In the genomic region with DNA sequence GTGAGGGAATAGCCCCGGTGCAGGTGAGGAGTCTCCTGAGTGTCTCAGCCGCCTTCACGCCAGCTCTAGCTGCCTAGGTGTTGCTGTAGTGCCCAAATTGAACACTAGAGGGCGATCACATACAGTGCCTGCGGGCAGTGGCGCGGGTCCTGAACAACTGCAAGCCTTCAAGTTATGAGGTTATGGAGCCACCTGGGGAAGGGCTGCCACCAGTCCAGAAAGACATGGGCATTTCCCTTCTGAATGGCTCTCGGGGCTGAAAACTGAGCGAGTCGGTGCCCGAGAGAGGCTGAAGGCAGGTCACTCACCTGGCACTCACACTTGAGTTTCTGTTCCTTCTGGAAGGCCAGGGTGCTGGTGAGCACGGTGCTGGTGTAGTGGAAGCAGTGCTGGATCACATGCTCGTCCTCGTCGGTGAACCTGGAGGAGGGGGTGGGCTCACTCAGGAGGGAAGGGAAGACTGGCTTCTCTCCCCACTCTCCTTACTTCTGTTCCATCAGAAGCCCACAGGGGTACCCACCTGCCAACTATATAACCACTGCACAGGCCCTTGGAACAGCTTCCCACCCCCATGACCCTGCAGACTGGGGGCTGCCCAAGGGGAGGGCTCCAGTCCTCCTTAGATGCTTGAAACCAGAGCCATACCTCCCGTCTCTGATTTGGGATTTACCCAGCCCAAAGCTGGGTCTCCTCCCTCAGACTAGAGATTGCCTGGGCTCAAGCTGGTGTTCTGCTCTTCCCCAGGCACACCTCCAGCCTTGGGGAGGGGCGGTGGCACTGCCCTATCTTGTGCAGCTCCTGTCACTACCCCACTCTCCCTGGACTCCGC, we compare ENCODE assay signal across 8 cellular contexts.
DNase-seq lines count a peak whose midpoint lies in the region; ATAC-seq and TF ChIP-seq lines count a peak whose summit lies in the region.

No MANE protein-coding gene starts in this region.

- ATAC-seq in right lobe of liver = peak; percentile 76 to 86 (median 82)
- no peak for ATAC-seq in HG02623 (IDR thresholded peaks at IDR 0.05; ENCODE audit: unreplicated experiment)

- no peak overlapping the region for H3K23ac ChIP-seq in H9 (ENCODE audit: insufficient read length, low read depth, low read length)

- no peaks in the 10 kb centered on the region for H3K36me3 ChIP-seq in right lobe of liver

- H3K14ac ChIP-seq in H9 (ENCODE audit: insufficient read depth, low read length) = no peak overlapping the region

- H3K9me3 Mint-ChIP-seq in CD14-positive monocyte = peaks cover 1 to 19% (median 7%) of the 10 kb centered on the region in 7 donors
- H3K9me3 Mint-ChIP-seq in H9 = no peaks in the 10 kb centered on the region
- no peaks in the 10 kb centered on the region for H3K9me3 Mint-ChIP-seq in chondrocyte (ENCODE audit: low read depth)

- H3K9ac ChIP-seq in H9 (ENCODE audit: extremely low read depth, insufficient read length, low read length) = no peak overlapping the region

- no peak overlapping the region for H2BK120ac ChIP-seq in H9 (ENCODE audit: low read depth, low read length, poor library complexity, severe bottlenecking)

- H3K4me1 Mint-ChIP-seq in CD14-positive monocyte = peaks cover 56% of the 10 kb centered on the region
- H3K4me1 Mint-ChIP-seq in H9 = peaks cover 12 to 26% of the 10 kb centered on the region in 2 experiments
- peaks cover 19% of the 10 kb centered on the region for H3K4me1 Mint-ChIP-seq in chondrocyte (ENCODE audit: low read depth)

- H3K23me2 ChIP-seq in H9 (ENCODE audit: insufficient read length, low read depth, low read length, poor library complexity, severe bottlenecking) = peaks cover 13% of the 10 kb centered on the region

- no peak overlapping the region for H4K91ac ChIP-seq in H9 (ENCODE audit: insufficient read length, low read depth, low read length)

- no peak overlapping the region for H3T11ph ChIP-seq in H9 (ENCODE audit: low read length)

- H3K27ac ChIP-seq in H9 (ENCODE audit: insufficient read length, low read depth, low read length) (no peak overlapping the region), right lobe of liver (no peak overlapping the region)

- no peak overlapping the region for H3K56ac ChIP-seq in H9 (ENCODE audit: insufficient read length, low read depth, low read length)

- no peak overlapping the region for H3K4me3 ChIP-seq in right lobe of liver

- no peak for TF ChIP-seq POLR2A in right lobe of liver (IDR thresholded peaks at IDR 0.05)

- peak; percentile 99 for TF ChIP-seq CTCF in CD14-positive monocyte (IDR thresholded peaks at IDR 0.05)
- TF ChIP-seq CTCF in H9 (conservative IDR thresholded peaks at IDR 0.05) = peak; percentile 94
- peak; percentile 95 for TF ChIP-seq CTCF in chondrocyte (IDR thresholded peaks at IDR 0.05)
- TF ChIP-seq CTCF in right lobe of liver (IDR thresholded peaks at IDR 0.05) = peak; percentile 90 to 95 (median 92)

- no CpG with 5 or more reads among the region's 18 CpGs for WGBS in H9 (ENCODE audit: extremely low coverage, insufficient read length, low lambda C conversion rate)
- 0% methylated on average over 1 of the region's 18 CpGs for WGBS in right lobe of liver (ENCODE audit: insufficient coverage, low coverage, low lambda C conversion rate, missing lambda C conversion rate)

- H4K20me1 ChIP-seq in H9 (ENCODE audit: control insufficient read depth, insufficient read depth, insufficient read length) = no peaks in the 10 kb centered on the region

- intact Hi-C loops in CD14-positive monocyte (cut with micrococcal nuclease) = loop anchor here (2.0 to 5.0 kb wide), 3 partner anchors 56 to 104 kb away; no protein-coding TSS in a partner anchor
- intact Hi-C loops in right lobe of liver (cut with DNase I) = no loop called here

- no peak overlapping the region for H2AFZ ChIP-seq in H9 (ENCODE audit: low read length)

- H3K4ac ChIP-seq in H9 (ENCODE audit: low read depth, low read length) = no peak overlapping the region

- no peak overlapping the region for H4K8ac ChIP-seq in H9 (replicated peaks; ENCODE audit: insufficient read length, low read depth, low read length)

- H3K79me2 ChIP-seq in H9 (ENCODE audit: insufficient read depth, low read length) = no peaks in the 10 kb centered on the region

- no peak overlapping the region for H2AK5ac ChIP-seq in H9 (ENCODE audit: insufficient read length, low read length)

- no peak overlapping the region for H2BK5ac ChIP-seq in H9 (ENCODE audit: insufficient read length, low read length)

- peaks cover 49 to 74% (median 62%) of the 10 kb centered on the region in 3 donors for H3K27me3 Mint-ChIP-seq in CD14-positive monocyte (ENCODE audit: low read depth in 3 of 3)
- H3K27me3 Mint-ChIP-seq in H9 (ENCODE audit: low read depth) = peaks cover 96% of the 10 kb centered on the region
- H3K27me3 Mint-ChIP-seq in chondrocyte (ENCODE audit: low read depth) = peaks cover 77% of the 10 kb centered on the region

- no peak overlapping the region for H2BK20ac ChIP-seq in H9 (ENCODE audit: low read depth, low read length, poor library complexity, severe bottlenecking)

- H3K27ac Mint-ChIP-seq in CD14-positive monocyte (peak overlapping the region in 5 of 7 donors; percentile 87 to 93 (median 89)), H9 (no peak overlapping the region), chondrocyte (ENCODE audit: unreplicated experiment) (no peak overlapping the region)

- peak; percentile 62 for DNase-seq in CD14-positive monocyte (ENCODE audit: low spot score)
- DNase-seq in H9 = peak; percentile 85
- DNase-seq in NCI-H226 = peak; percentile 43
- DNase-seq in activated CD4-positive, alpha-beta T cell treated with anti-CD3 and anti-CD28 coated beads for 4 hours = peak; percentile 62 to 88
- DNase-seq in chondrocyte (ENCODE audit: low spot score) = peak; percentile 47
- DNase-seq in right lobe of liver = peak; percentile 59 to 67 (median 60)
- DNase-seq in stimulated activated CD8-positive, alpha-beta memory T cell treated with anti-CD3 and anti-CD28 coated beads, Interleukin-15, amount 100 ng/mL, for 4 hours (ENCODE audit: low read depth in 2 of 2) = peak; percentile 25 to 29

- no peak overlapping the region for H4K5ac ChIP-seq in H9 (ENCODE audit: insufficient read length, low read depth, low read length)

- no peak overlapping the region for H2BK15ac ChIP-seq in H9 (ENCODE audit: low read depth, low read length)

- no peaks in the 10 kb centered on the region for H3K4me1 ChIP-seq in H9 (ENCODE audit: insufficient read depth, low read length)
- peaks cover 0 to 10% (median 0%) of the 10 kb centered on the region in 4 donors for H3K4me1 ChIP-seq in right lobe of liver

- no peak overlapping the region for H3K4me2 ChIP-seq in H9 (ENCODE audit: insufficient read depth, insufficient read length, low read length)

- H3K27me3 ChIP-seq in H9 (ENCODE audit: insufficient read depth, low read length) (peaks cover 5% of the 10 kb centered on the region), right lobe of liver (peaks cover 0 to 25% of the 10 kb centered on the region in 2 donors)

- no peaks in the 10 kb centered on the region for H3K9me3 ChIP-seq in H9 (ENCODE audit: control insufficient read depth, low read depth, low read length)
- H3K9me3 ChIP-seq in right lobe of liver = no peaks in the 10 kb centered on the region

- H3K36me3 Mint-ChIP-seq in CD14-positive monocyte (peaks cover 4 to 20% of the 10 kb centered on the region in 2 donors), H9 (ENCODE audit: insufficient read depth in 1 of 3, low read depth in 3 of 3) (0 out of 7 replicates have a peak, but pooled peaks cover 0 to 2% (median 0%) of the 10 kb centered on the region in 3 experiments), chondrocyte (ENCODE audit: low read depth) (peaks cover 3% of the 10 kb centered on the region)

- H3K18ac ChIP-seq in H9 (ENCODE audit: insufficient read length, low read depth, low read length) = no peak overlapping the region

- no peak overlapping the region for H2BK12ac ChIP-seq in H9 (ENCODE audit: insufficient read length, low read depth, low read length)

- H3K4me3 Mint-ChIP-seq in CD14-positive monocyte (peak overlapping the region; percentile 37 to 65), H9 (peak overlapping the region in 1 of 2 experiments; percentile 22; a peak in 1 of 5 replicates), chondrocyte (ENCODE audit: unreplicated experiment) (no peak overlapping the region)

- H3K79me1 ChIP-seq in H9 (ENCODE audit: insufficient read depth, low read depth, low read length, poor library complexity, severe bottlenecking) = no peaks in the 10 kb centered on the region

Comparison
In these comparisons a context has a peak if more than half of its experiments do, and no peak if none do; other contexts are left out.
1. DNase-seq: peak in every context shown above with its lines; median percentile 85 in H9; 75 in activated CD4-positive, alpha-beta T cell treated with anti-CD3 and anti-CD28 coated beads for 4 hours; 62 in CD14-positive monocyte; 60 in right lobe of liver; 47 in chondrocyte; 43 in NCI-H226; 27 in stimulated activated CD8-positive, alpha-beta memory T cell treated with anti-CD3 and anti-CD28 coated beads, Interleukin-15, amount 100 ng/mL, for 4 hours.
2. H3K27ac Mint-ChIP-seq: peak in CD14-positive monocyte (5 of 7); none in H9 (0 of 3) and chondrocyte (single experiment).
3. intact Hi-C loops: an anchor here in CD14-positive monocyte (2.0 to 5.0 kb wide); none called in right lobe of liver.
4. Peak in every context shown above with its lines, with median percentiles within 50 percentile points of each other: CTCF ChIP-seq.